Comparison of ENCODE assay signal across 8 cellular contexts in genomic region chr4:76067652-76068286, GRCh38.
DNase-seq lines count a peak whose midpoint lies in the region; ATAC-seq lines count a peak whose summit lies in the region.

No MANE protein-coding gene starts in this region.

- DNase-seq in SIG-M5 treated with dmso at 0.1 percent for 504 hours (lab: John Stamatoyannopoulos, UW; ENCODE audit: unreplicated experiment) = peak; percentile 73
- DNase-seq in SIG-M5 (lab: John Stamatoyannopoulos, UW) = no peak
- DNase-seq in NCI-H69 (lab: John Stamatoyannopoulos, UW) = peak; percentile 59
- peak; percentile 64 to 69 for DNase-seq in activated CD4-positive, alpha-beta T cell treated with anti-CD3 and anti-CD28 coated beads, Interleukin-2, amount 50 U/mL, for 4 hours
- DNase-seq in ecto neural progenitor cell (ENCODE audit: low spot score) = peak; percentile 58
- DNase-seq in medulla oblongata (ENCODE audit: extremely low spot score) = peak; percentile 94
- DNase-seq in stimulated activated CD8-positive, alpha-beta memory T cell treated with anti-CD3 and anti-CD28 coated beads, Interleukin-15, amount 100 ng/mL, for 24 hours (ENCODE audit: low read depth) = peak; percentile 15

- ATAC-seq in HG03159 (IDR thresholded peaks at IDR 0.05; ENCODE audit: unreplicated experiment) = peak; percentile 79
